ENCODE assay signal across 19 cellular contexts in the genomic region with DNA sequence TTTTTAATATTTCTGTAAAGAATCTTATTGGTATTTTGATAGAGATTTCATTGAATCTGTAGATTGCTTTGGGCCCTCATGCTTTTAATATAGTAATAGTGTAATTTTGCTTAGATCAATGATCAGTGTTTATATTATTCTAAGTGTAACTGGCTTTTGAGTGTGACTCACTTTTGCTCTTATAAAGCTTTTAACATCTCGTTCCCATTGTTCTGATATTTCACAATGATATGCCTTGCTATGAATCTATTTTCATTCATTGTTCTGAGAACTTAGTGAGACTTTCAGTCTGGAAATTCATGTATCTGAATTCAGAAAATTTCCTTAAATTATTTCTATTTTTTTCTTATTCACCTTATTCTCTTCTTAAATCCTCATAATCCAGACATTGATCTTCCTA. TPM values are rescaled to one million over a fixed set of nuclear protein-coding genes. Genes with fewer than 3 reads are reported as not detected.
"Had no signal": no experiment of that assay in that cellular context is flagged by ENCODE, and none has a peak within 500 bp of the region (broad histone marks: within the 10 kb centered on the region; RNA-seq: fewer than 3 reads in every experiment).

No MANE protein-coding gene starts in this region.

- H3K4me3 ChIP-seq: adrenal gland, colonic mucosa, hepatocyte, left ventricle myocardium inferior, sigmoid colon, stomach, testis, upper lobe of left lung had no signal

- ATAC-seq: naive thymus-derived CD8-positive, alpha-beta T cell had no signal

- H3K9ac ChIP-seq: parathyroid adenoma had no signal

- H3K27me3 ChIP-seq: adrenal gland, colonic mucosa, hepatocyte, sigmoid colon, stomach, testis, upper lobe of left lung had no signal

- H2AFZ ChIP-seq: hepatocyte, parathyroid adenoma had no signal

- H3K36me3 ChIP-seq: adrenal gland, colonic mucosa, left ventricle myocardium inferior, sigmoid colon, stomach, upper lobe of left lung had no signal

- H3K9me3 ChIP-seq: adrenal gland, colonic mucosa, left ventricle myocardium inferior, sigmoid colon, testis, upper lobe of left lung had no signal

- H3K4me1 ChIP-seq: adrenal gland, colonic mucosa, left ventricle myocardium inferior, parathyroid adenoma, stomach, testis, upper lobe of left lung had no signal

- DNase-seq: activated CD4-positive, alpha-beta T cell treated with anti-CD3 and anti-CD28 coated beads, Interleukin-2, amount 50 U/mL, for 1 hour; activated CD4-positive, CD25-positive, alpha-beta regulatory T cell; activated naive CD4-positive, alpha-beta T cell; activated T-cell treated with anti-CD3 and anti-CD28 coated beads for 4 hours; adrenal gland; central memory CD4-positive, alpha-beta T cell; colonic mucosa; left ventricle myocardium inferior; mesenchymal stem cell; naive thymus-derived CD8-positive, alpha-beta T cell; sigmoid colon; stimulated activated CD4-positive, alpha-beta T cell treated with anti-CD3 and anti-CD28 coated beads, Interleukin-12 subunit alpha, Interleukin-12 subunit beta, amount 100 ng/mL, for 4 hours; stimulated activated CD4-positive, alpha-beta T cell treated with anti-CD3 and anti-CD28 coated beads, Interleukin-2, amount 100 ng/mL, for 24 hours; stomach; testis; upper lobe of left lung had no signal

- H3K79me2 ChIP-seq: hepatocyte, parathyroid adenoma had no signal

- H3K4me2 ChIP-seq: hepatocyte had no signal

- H3K27ac ChIP-seq: adrenal gland, colonic mucosa, left ventricle myocardium inferior, parathyroid adenoma, sigmoid colon, stomach, testis, upper lobe of left lung had no signal

RNA-seq across cellular contexts. Expression of a gene that starts 13.5 kb away (rescaled TPM):
- total RNA-seq: activated CD8-positive, alpha-beta memory T cell treated with anti-CD3 and anti-CD28 coated beads for 36 hours; naive thymus-derived CD8-positive, alpha-beta T cell had no signal
